ENCODE assay signal across 8 cellular contexts in the genomic region with DNA sequence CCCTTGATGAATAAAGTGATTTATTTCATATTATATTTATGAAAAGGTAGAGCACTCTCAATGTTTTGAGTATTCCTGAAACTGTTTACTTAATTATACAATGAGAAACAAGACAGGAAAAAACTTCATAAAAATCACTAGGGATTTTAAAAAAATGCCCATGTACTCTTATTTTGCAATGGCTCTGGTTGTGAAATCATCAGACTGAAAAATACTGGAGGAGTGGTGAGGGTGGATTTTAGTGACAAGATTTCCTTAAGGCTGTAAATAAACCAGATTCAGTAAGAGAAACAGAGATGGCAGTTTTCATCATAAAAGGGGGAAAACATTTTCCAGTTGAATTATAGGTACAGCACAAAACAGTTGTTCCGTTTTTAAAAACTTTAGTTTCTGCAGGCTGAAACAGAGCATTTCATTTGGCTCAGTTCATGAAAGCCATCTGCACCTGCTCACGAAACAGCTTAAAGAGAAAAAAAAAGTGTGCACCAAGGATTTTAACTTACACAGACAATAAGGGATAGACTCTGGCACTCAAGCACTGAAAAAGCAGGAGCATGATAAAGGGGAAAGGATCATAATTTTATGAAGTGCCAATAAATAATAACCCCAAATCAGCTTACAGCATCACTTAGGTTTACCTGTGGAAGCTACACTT.
DNase-seq lines count a peak whose midpoint lies in the region; ATAC-seq and TF ChIP-seq lines count a peak whose summit lies in the region.

No MANE protein-coding gene starts in this region.

- H3K36me3 ChIP-seq in testis (ENCODE audit: low read depth, missing control alignments): no peaks in the 10 kb centered on the region

- POLR2A ChIA-PET in activated CD4-positive, alpha-beta T cell treated with anti-CD3 and anti-CD28 coated beads for 36 hours (lab: Charles Lee): interaction anchor here (0.6 to 1.1 kb wide), 4 partner anchors 25 to 321 kb away, joined by 3 read pairs; no protein-coding TSS in a partner anchor

- no peaks in the 10 kb centered on the region for H3K27me3 Mint-ChIP-seq in activated CD4-positive, alpha-beta T cell treated with anti-CD3 and anti-CD28 coated beads for 36 hours
- H3K27me3 Mint-ChIP-seq in activated T-helper 17 cell treated with anti-CD3 and anti-CD28 coated beads, Interleukin-2, amount 50 U/mL, for 72 hours: no peaks in the 10 kb centered on the region

- no peak for TF ChIP-seq CTCF in testis (IDR thresholded peaks at IDR 0.05)

- TF ChIP-seq POLR2A in testis (IDR thresholded peaks at IDR 0.05) (no peak), GM18505 (IDR thresholded peaks at IDR 0.05; ENCODE audit: borderline replicate concordance, extremely low read depth, insufficient read depth, insufficient read length) (no peak)

- intact Hi-C loops in activated CD4-positive, alpha-beta T cell treated with anti-CD3 and anti-CD28 coated beads for 36 hours (cut with DNase I, micrococcal nuclease): loop anchor here (2.0 to 5.0 kb wide), 6 partner anchors 32 to 450 kb away; a partner anchor contains a TSS
- intact Hi-C loops in testis (cut with DNase I; ENCODE audit: low total_unique reads): no loop called here

- H3K27me3 ChIP-seq in testis: no peaks in the 10 kb centered on the region

- peak overlapping the region; percentile 94 for H3K27ac Mint-ChIP-seq in activated CD4-positive, alpha-beta T cell treated with anti-CD3 and anti-CD28 coated beads for 36 hours
- H3K27ac Mint-ChIP-seq in activated T-helper 17 cell treated with anti-CD3 and anti-CD28 coated beads, Interleukin-2, amount 50 U/mL, for 72 hours: peak overlapping the region; percentile 86

- H3K4me1 Mint-ChIP-seq in activated CD4-positive, alpha-beta T cell treated with anti-CD3 and anti-CD28 coated beads for 36 hours: peaks cover 56% of the 10 kb centered on the region
- peaks cover 21% of the 10 kb centered on the region for H3K4me1 Mint-ChIP-seq in activated T-helper 17 cell treated with anti-CD3 and anti-CD28 coated beads, Interleukin-2, amount 50 U/mL, for 72 hours

- H3K27ac ChIP-seq in testis: peak overlapping the region; percentile 57 to 88

- no peak for DNase-seq in activated CD4-positive, alpha-beta T cell treated with anti-CD3 and anti-CD28 coated beads for 36 hours
- DNase-seq in activated CD4-positive, alpha-beta T cell treated with anti-CD3 and anti-CD28 coated beads, Interleukin-2, amount 50 U/mL, for 4 hours: no peak
- peak; percentile 67 for DNase-seq in iris pigment epithelial cell (ENCODE audit: low read depth)
- no peak for DNase-seq in testis
- DNase-seq in AG08395 (ENCODE audit: low spot score): no peak

- H3K4me3 ChIP-seq in testis: peak overlapping the region in 1 of 2 donors; percentile 57

- CTCF ChIA-PET in activated CD4-positive, alpha-beta T cell treated with anti-CD3 and anti-CD28 coated beads for 36 hours (lab: Charles Lee): interaction anchor here (0.6 to 3.1 kb wide), 8 partner anchors 14 to 182 kb away, joined by 3 to 25 read pairs (median 4); a partner anchor contains a TSS

- ATAC-seq in activated CD4-positive, alpha-beta T cell treated with anti-CD3 and anti-CD28 coated beads for 36 hours: no peak
- no peak for ATAC-seq in activated T-helper 17 cell treated with anti-CD3 and anti-CD28 coated beads, Interleukin-2, amount 50 U/mL, for 72 hours (replicated peaks)
- no peak for ATAC-seq in GM18505 (IDR thresholded peaks at IDR 0.05; ENCODE audit: unreplicated experiment)
- ATAC-seq in HG02970 (IDR thresholded peaks at IDR 0.05; ENCODE audit: low FRiP score, unreplicated experiment): no peak

- peaks cover 6% of the 10 kb centered on the region for H3K4me1 ChIP-seq in testis

- peaks cover 8% of the 10 kb centered on the region for H3K36me3 Mint-ChIP-seq in activated CD4-positive, alpha-beta T cell treated with anti-CD3 and anti-CD28 coated beads for 36 hours (ENCODE audit: low read depth)
- no peaks in the 10 kb centered on the region for H3K36me3 Mint-ChIP-seq in activated T-helper 17 cell treated with anti-CD3 and anti-CD28 coated beads, Interleukin-2, amount 50 U/mL, for 72 hours (ENCODE audit: low read depth)

- H3K9me3 ChIP-seq in testis: no peaks in the 10 kb centered on the region

- 19 to 23% methylated on average over 2 of the region's 2 CpGs for WGBS in testis, 2 donors

- peak overlapping the region; percentile 53 for H3K4me3 Mint-ChIP-seq in activated CD4-positive, alpha-beta T cell treated with anti-CD3 and anti-CD28 coated beads for 36 hours
- peak overlapping the region; percentile 86 for H3K4me3 Mint-ChIP-seq in activated T-helper 17 cell treated with anti-CD3 and anti-CD28 coated beads, Interleukin-2, amount 50 U/mL, for 72 hours

- no peaks in the 10 kb centered on the region for H3K9me3 Mint-ChIP-seq in activated CD4-positive, alpha-beta T cell treated with anti-CD3 and anti-CD28 coated beads for 36 hours (ENCODE audit: low read depth)
- no peaks in the 10 kb centered on the region for H3K9me3 Mint-ChIP-seq in activated T-helper 17 cell treated with anti-CD3 and anti-CD28 coated beads, Interleukin-2, amount 50 U/mL, for 72 hours
